2 cellular contexts compared by ENCODE assay signal in the genomic region with DNA sequence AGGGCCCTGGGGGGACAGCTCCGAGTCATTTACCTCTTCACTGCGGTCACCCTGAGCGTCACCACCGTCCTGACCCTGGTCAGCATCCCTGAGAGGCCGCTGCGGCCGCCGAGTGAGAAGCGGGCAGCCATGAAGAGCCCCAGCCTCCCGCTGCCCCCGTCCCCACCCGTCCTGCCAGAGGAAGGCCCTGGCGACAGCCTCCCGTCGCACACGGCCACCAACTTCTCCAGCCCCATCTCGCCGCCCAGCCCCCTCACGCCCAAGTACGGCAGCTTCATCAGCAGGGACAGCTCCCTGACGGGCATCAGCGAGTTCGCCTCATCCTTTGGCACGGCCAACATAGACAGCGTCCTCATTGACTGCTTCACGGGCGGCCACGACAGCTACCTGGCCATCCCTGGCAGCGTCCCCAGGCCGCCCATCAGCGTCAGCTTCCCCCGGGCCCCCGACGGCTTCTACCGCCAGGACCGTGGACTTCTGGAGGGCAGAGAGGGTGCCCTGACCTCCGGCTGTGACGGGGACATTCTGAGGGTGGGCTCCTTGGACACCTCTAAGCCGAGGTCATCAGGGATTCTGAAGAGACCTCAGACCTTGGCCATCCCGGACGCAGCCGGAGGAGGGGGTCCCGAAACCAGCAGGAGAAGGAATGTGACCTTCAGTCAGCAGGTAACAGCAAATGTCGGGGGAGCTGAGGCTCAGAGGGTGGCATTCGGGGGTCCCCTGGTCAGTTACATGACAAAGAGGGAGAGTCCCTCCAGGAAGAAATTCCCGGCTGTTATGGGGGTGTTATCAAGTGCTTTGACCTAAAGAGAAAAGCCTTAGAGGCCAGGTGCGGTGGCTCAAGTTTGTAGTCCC.
TF ChIP-seq lines count a peak whose summit lies in the region.

No MANE protein-coding gene starts in this region.

TF ChIP-seq in GM23338, 12 proteins besides CTCF, POLR2A, EP300 and RAD21 (continues in another document):
- no peak for TF ChIP-seq REST (IDR thresholded peaks at IDR 0.05; ENCODE audit: unreplicated experiment)
- no peak for TF ChIP-seq ZNF331 (CRISPR knock-in tag; IDR thresholded peaks at IDR 0.05; ENCODE audit: low read depth)
- TF ChIP-seq, protein P1, sequence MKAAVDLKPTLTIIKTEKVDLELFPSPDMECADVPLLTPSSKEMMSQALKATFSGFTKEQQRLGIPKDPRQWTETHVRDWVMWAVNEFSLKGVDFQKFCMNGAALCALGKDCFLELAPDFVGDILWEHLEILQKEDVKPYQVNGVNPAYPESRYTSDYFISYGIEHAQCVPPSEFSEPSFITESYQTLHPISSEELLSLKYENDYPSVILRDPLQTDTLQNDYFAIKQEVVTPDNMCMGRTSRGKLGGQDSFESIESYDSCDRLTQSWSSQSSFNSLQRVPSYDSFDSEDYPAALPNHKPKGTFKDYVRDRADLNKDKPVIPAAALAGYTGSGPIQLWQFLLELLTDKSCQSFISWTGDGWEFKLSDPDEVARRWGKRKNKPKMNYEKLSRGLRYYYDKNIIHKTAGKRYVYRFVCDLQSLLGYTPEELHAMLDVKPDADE (IDR thresholded peaks at IDR 0.05): no peak
- TF ChIP-seq, protein P2, sequence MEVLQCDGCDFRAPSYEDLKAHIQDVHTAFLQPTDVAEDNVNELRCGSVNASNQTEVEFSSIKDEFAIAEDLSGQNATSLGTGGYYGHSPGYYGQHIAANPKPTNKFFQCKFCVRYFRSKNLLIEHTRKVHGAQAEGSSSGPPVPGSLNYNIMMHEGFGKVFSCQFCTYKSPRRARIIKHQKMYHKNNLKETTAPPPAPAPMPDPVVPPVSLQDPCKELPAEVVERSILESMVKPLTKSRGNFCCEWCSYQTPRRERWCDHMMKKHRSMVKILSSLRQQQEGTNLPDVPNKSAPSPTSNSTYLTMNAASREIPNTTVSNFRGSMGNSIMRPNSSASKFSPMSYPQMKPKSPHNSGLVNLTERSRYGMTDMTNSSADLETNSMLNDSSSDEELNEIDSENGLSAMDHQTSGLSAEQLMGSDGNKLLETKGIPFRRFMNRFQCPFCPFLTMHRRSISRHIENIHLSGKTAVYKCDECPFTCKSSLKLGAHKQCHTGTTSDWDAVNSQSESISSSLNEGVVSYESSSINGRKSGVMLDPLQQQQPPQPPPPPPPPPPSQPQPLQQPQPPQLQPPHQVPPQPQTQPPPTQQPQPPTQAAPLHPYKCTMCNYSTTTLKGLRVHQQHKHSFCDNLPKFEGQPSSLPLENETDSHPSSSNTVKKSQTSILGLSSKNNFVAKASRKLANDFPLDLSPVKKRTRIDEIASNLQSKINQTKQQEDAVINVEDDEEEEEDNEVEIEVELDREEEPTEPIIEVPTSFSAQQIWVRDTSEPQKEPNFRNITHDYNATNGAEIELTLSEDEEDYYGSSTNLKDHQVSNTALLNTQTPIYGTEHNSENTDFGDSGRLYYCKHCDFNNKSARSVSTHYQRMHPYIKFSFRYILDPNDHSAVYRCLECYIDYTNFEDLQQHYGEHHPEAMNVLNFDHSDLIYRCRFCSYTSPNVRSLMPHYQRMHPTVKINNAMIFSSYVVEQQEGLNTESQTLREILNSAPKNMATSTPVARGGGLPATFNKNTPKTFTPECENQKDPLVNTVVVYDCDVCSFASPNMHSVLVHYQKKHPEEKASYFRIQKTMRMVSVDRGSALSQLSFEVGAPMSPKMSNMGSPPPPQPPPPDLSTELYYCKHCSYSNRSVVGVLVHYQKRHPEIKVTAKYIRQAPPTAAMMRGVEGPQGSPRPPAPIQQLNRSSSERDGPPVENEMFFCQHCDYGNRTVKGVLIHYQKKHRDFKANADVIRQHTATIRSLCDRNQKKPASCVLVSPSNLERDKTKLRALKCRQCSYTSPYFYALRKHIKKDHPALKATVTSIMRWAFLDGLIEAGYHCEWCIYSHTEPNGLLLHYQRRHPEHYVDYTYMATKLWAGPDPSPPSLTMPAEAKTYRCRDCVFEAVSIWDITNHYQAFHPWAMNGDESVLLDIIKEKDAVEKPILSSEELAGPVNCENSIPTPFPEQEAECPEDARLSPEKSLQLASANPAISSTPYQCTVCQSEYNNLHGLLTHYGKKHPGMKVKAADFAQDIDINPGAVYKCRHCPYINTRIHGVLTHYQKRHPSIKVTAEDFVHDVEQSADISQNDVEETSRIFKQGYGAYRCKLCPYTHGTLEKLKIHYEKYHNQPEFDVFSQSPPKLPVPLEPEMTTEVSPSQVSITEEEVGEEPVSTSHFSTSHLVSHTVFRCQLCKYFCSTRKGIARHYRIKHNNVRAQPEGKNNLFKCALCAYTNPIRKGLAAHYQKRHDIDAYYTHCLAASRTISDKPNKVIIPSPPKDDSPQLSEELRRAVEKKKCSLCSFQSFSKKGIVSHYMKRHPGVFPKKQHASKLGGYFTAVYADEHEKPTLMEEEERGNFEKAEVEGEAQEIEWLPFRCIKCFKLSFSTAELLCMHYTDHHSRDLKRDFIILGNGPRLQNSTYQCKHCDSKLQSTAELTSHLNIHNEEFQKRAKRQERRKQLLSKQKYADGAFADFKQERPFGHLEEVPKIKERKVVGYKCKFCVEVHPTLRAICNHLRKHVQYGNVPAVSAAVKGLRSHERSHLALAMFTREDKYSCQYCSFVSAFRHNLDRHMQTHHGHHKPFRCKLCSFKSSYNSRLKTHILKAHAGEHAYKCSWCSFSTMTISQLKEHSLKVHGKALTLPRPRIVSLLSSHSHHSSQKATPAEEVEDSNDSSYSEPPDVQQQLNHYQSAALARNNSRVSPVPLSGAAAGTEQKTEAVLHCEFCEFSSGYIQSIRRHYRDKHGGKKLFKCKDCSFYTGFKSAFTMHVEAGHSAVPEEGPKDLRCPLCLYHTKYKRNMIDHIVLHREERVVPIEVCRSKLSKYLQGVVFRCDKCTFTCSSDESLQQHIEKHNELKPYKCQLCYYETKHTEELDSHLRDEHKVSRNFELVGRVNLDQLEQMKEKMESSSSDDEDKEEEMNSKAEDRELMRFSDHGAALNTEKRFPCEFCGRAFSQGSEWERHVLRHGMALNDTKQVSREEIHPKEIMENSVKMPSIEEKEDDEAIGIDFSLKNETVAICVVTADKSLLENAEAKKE (CRISPR knock-in tag; IDR thresholded peaks at IDR 0.05): no peak
- TF ChIP-seq STAT1 (IDR thresholded peaks at IDR 0.05; ENCODE audit: unreplicated experiment): no peak
- TF ChIP-seq EZH2 (IDR thresholded peaks at IDR 0.05; ENCODE audit: low read depth, unreplicated experiment): no peak
- no peak for TF ChIP-seq NANOG (IDR thresholded peaks at IDR 0.05; ENCODE audit: borderline replicate concordance)

TF ChIP-seq in H1, 55 proteins besides CTCF, POLR2A, EP300 and RAD21:
- TF ChIP-seq TEAD4 (IDR thresholded peaks at IDR 0.05; ENCODE audit: low read depth, low read length) (no peak), CEBPB (IDR thresholded peaks at IDR 0.05; ENCODE audit: low read depth, low read length) (no peak), CREB1 (IDR thresholded peaks at IDR 0.05) (no peak), NRF1 (IDR thresholded peaks at IDR 0.05; ENCODE audit: low read depth, low read length) (no peak), SP2 (IDR thresholded peaks at IDR 0.05; ENCODE audit: low read length) (no peak), NANOG (IDR thresholded peaks at IDR 0.05; ENCODE audit: insufficient read depth, low read depth, low read length, poor library complexity, severe bottlenecking) (no peak), KDM5A (IDR thresholded peaks at IDR 0.05; ENCODE audit: low read length) (no peak), JUN (IDR thresholded peaks at IDR 0.05; ENCODE audit: low read depth, low read length) (no peak), SRF (IDR thresholded peaks at IDR 0.05; ENCODE audit: low read depth, low read length) (no peak), POU5F1 (IDR thresholded peaks at IDR 0.05; ENCODE audit: low read depth, low read length) (no peak)
- TF ChIP-seq, protein P3, sequence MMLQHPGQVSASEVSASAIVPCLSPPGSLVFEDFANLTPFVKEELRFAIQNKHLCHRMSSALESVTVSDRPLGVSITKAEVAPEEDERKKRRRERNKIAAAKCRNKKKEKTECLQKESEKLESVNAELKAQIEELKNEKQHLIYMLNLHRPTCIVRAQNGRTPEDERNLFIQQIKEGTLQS (IDR thresholded peaks at IDR 0.05; ENCODE audit: insufficient read depth, low read depth, low read length): no peak
TF ChIP-seq in H1: peak in this region for 0.
